In genomic region chr20:24781061-24781980, GRCh38 we compare ENCODE assay signal across 9 cellular contexts.
DNase-seq lines count a peak whose midpoint lies in the region; ATAC-seq lines count a peak whose summit lies in the region.
"Had no signal": no experiment of that assay in that cellular context is flagged by ENCODE, and none has a peak within 500 bp of the region (broad histone marks: within the 10 kb centered on the region; RNA-seq: fewer than 3 reads in every experiment).

No MANE protein-coding gene starts in this region.

- H3K27ac ChIP-seq in thymus (ENCODE audit: low read depth), result no peak overlapping the region

- DNase-seq in GM04504 (ENCODE audit: low read depth) (peak; percentile 16), iPS-NIHi7 (ENCODE audit: extremely low spot score) (peak; percentile 58)
- peak; percentile 57 for DNase-seq in Jurkat, Clone E6-1 (ENCODE audit: low read depth, low spot score)
- peak; percentile 34 to 37 for DNase-seq in activated T-cell treated with anti-CD3 and anti-CD28 coated beads, Interleukin-2, amount 50 U/mL, for 48 hours
- DNase-seq in stimulated activated CD4-positive, alpha-beta T cell treated with anti-CD3 and anti-CD28 coated beads, Interleukin-4, amount 100 ng/mL, for 4 hours, result no peak
- DNase-seq: activated B cell treated with CpG ODN at 0.5 μM for 24 hours had no signal

- ATAC-seq in HG02938 (IDR thresholded peaks at IDR 0.05; ENCODE audit: unreplicated experiment), result no peak
- ATAC-seq in GM19467 (IDR thresholded peaks at IDR 0.05; ENCODE audit: unreplicated experiment), result no peak

- WGBS in thymus, result 74% methylated on average over 13 of the region's 13 CpGs

- no peaks in the 10 kb centered on the region for H3K36me3 ChIP-seq in thymus (ENCODE audit: control insufficient read depth, insufficient read depth)

- no peaks in the 10 kb centered on the region for H3K9me3 ChIP-seq in thymus (ENCODE audit: control insufficient read depth)

- no peak overlapping the region for H3K4me3 ChIP-seq in Jurkat, Clone E6-1 (ENCODE audit: low read length)
- H3K4me3 ChIP-seq in thymus (ENCODE audit: low read length), result peak overlapping the region; percentile 17

- no peaks in the 10 kb centered on the region for H3K27me3 ChIP-seq in thymus (ENCODE audit: control insufficient read depth, insufficient read depth)

- H3K4me1 ChIP-seq in thymus (ENCODE audit: control insufficient read depth, insufficient read depth, low read length), result peaks cover 60% of the 10 kb centered on the region

Comparison
In these comparisons a context has a peak if more than half of its experiments do, and no peak if none do; other contexts are left out.
1. DNase-seq: peak in GM04504 (single experiment), Jurkat, Clone E6-1 (single experiment), activated T-cell treated with anti-CD3 and anti-CD28 coated beads, Interleukin-2, amount 50 U/mL, for 48 hours (2 of 2) and iPS-NIHi7 (single experiment); none in stimulated activated CD4-positive, alpha-beta T cell treated with anti-CD3 and anti-CD28 coated beads, Interleukin-4, amount 100 ng/mL, for 4 hours (0 of 2).